ENCODE assay signal across 8 cellular contexts in genomic region chr5:73499187-73499586, GRCh38. TPM values are rescaled to one million over a fixed set of nuclear protein-coding genes. Genes with fewer than 3 reads are reported as not detected.
A peak's percentile ranks its signal among the peaks of the same experiment; 100 is the strongest.
DNase-seq lines count a peak whose midpoint lies in the region; ATAC-seq and TF ChIP-seq lines count a peak whose summit lies in the region.

No MANE protein-coding gene starts in this region.

- DNase-seq in HT-29 (ENCODE audit: low spot score) (peak; percentile 18), brain microvascular endothelial cell (no peak), mesothelial cell of epicardium (ENCODE audit: low spot score in 2 of 2, unreplicated experiment in 2 of 2) (no peak), left colon (no peak), C1 segment of cervical spinal cord (lab: John Stamatoyannopoulos, UW) (no peak), NCI-H1092 (lab: John Stamatoyannopoulos, UW) (no peak)

- H3K27ac Mint-ChIP-seq in mesothelial cell of epicardium = peak overlapping the region; percentile 100

- peaks cover 17% of the 10 kb centered on the region for H3K36me3 ChIP-seq in brain microvascular endothelial cell (replicated peaks)

- H3K27ac ChIP-seq in 22Rv1 (peak overlapping the region; percentile 90), brain microvascular endothelial cell (peak overlapping the region; percentile 95)

- in situ Hi-C loops in brain microvascular endothelial cell (cut with HindIII; ENCODE audit: low pct_ligation_motif_present, low sequenced_read_pairs) = no loop called here

- TF ChIP-seq CTCF in 22Rv1 (IDR thresholded peaks at IDR 0.05) = no peak
- TF ChIP-seq CTCF in brain microvascular endothelial cell (IDR thresholded peaks at IDR 0.05; ENCODE audit: low read depth, low read length, missing control alignments) = no peak
- no peak for TF ChIP-seq CTCF in mesothelial cell of epicardium (IDR thresholded peaks at IDR 0.05; ENCODE audit: unreplicated experiment)

- intact Hi-C loops in left colon (cut with DNase I, micrococcal nuclease) = no loop called here

- no peaks in the 10 kb centered on the region for H3K9me3 Mint-ChIP-seq in mesothelial cell of epicardium

- ATAC-seq in left colon (no peak), GM19455 (IDR thresholded peaks at IDR 0.05; ENCODE audit: unreplicated experiment) (no peak)

- peaks cover 33% of the 10 kb centered on the region for H3K4me1 Mint-ChIP-seq in mesothelial cell of epicardium

- peaks cover 23% of the 10 kb centered on the region for H3K36me3 Mint-ChIP-seq in mesothelial cell of epicardium

- no peaks in the 10 kb centered on the region for H3K27me3 ChIP-seq in brain microvascular endothelial cell (replicated peaks)

- H3K27me3 Mint-ChIP-seq in mesothelial cell of epicardium (ENCODE audit: low read depth) = peaks cover under 1% of the 10 kb centered on the region

- H3K4me3 Mint-ChIP-seq in mesothelial cell of epicardium = peak overlapping the region; percentile 98

- peak overlapping the region; percentile 89 for H3K4me3 ChIP-seq in brain microvascular endothelial cell (ENCODE audit: low read depth, low read length)

RNA-seq across cellular contexts. Expression of gene BTF3, which starts 0.9 kb away (rescaled TPM):
- total RNA-seq in HT-29 (2014; rRNA removed; shearing (Covaris generic)) = 233 and 255 TPM in 2 replicates
- total RNA-seq in mesothelial cell of epicardium = 641 to 666 TPM (median 655 TPM) in 3 replicates
- 100 to 1,000 TPM; 522 to 537 TPM for total RNA-seq in left colon

RNA-seq across cellular contexts. Expression of gene FOXD1, which starts 50.6 kb away (rescaled TPM):
- 0.20 and 0.31 TPM in 2 replicates for total RNA-seq in HT-29 (2014; rRNA removed; shearing (Covaris generic))
- 0.09 TPM in 1 of 3 replicates, not detected in the others for total RNA-seq in mesothelial cell of epicardium
- under 1 TPM in 1 of 2 donors, not detected in 1; 0.20 TPM for total RNA-seq in left colon
